In the genomic region with DNA sequence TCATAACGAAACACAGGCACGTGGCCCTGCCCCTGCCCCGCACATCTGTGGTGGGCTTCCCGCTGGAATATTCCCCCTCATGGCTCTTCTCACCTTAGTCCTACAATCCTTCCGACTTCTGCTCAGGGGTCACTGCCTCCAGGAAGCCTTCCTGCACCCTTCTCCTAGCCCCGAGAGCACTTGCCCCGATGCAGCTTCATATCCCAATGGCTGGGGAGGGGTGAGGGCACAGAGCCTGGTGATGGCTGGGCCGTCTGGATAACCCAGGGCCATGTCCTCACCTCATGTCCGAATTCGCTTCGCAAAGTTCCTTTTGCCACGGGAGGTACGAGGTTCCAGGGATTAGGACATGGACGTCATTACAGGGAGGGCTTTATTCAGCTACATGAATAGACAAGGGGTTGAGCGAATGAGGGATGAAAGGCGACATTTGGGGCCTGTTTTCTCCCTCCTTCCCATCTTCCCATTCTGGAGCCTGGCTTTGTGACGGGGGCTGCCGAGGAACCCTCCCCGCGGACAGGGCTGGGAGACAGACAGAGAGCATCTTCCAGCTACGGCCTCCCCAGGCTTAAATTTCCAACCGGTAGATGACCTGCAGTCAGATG, we compare ENCODE assay signal across 20 cellular contexts. TPM values are rescaled to one million over a fixed set of nuclear protein-coding genes. Genes with fewer than 3 reads are reported as not detected.
"Had no signal": no experiment of that assay in that cellular context is flagged by ENCODE, and none has a peak within 500 bp of the region (broad histone marks: within the 10 kb centered on the region; RNA-seq: fewer than 3 reads in every experiment).

No MANE protein-coding gene starts in this region.

- H3K9ac ChIP-seq: parathyroid adenoma had no signal

- H3K36me3 ChIP-seq: upper lobe of left lung had no signal

- ATAC-seq: activated CD8-positive, alpha-beta memory T cell treated with anti-CD3 and anti-CD28 coated beads, Interleukin-2, amount 10 ng/mL, durations not matched to agents 7 days and 5 days; activated naive CD4-positive, alpha-beta T cell treated with anti-CD3 and anti-CD28 coated beads, Interleukin-2, amount 50 U/mL, for 72 hours; stimulated activated naive B cell treated with anti-CD40 and anti-IgM and Interleukin-4, amounts not matched to agents 10 μg/mL and 1 μg/mL and 100 μg/mL, for 72 hours had no signal

- H3K27ac ChIP-seq: hepatocyte, parathyroid adenoma, upper lobe of left lung had no signal

- H3K4me1 ChIP-seq: parathyroid adenoma, upper lobe of left lung had no signal

- H3K4me2 ChIP-seq: hepatocyte, smooth muscle cell had no signal

- H2AFZ ChIP-seq: hepatocyte, parathyroid adenoma had no signal

- H3K4me3 ChIP-seq: hepatocyte, smooth muscle cell, upper lobe of left lung had no signal

- DNase-seq: activated CD4-positive, alpha-beta T cell treated with anti-CD3 and anti-CD28 coated beads, Interleukin-2, amount 50 U/mL, for 4 hours; activated CD4-positive, CD25-positive, alpha-beta regulatory T cell; activated CD8-positive, alpha-beta memory T cell treated with anti-CD3 and anti-CD28 coated beads, Interleukin-2, amount 10 ng/mL, durations not matched to agents 7 days and 5 days; effector CD8-positive, alpha-beta T cell; kidney glomerular epithelial cell; mesendoderm; retina; SHP77; stimulated activated naive B cell treated with anti-CD40 and anti-IgM and Interleukin-4, amounts not matched to agents 10 μg/mL and 1 μg/mL and 100 μg/mL, for 72 hours; T-helper 2 cell had no signal

- H3K79me2 ChIP-seq: hepatocyte, parathyroid adenoma had no signal

- H3K27me3 ChIP-seq: hepatocyte, upper lobe of left lung had no signal

RNA-seq across cellular contexts. Expression of a gene that starts 35.5 kb away (rescaled TPM):
- total RNA-seq: activated CD8-positive, alpha-beta memory T cell treated with anti-CD3 and anti-CD28 coated beads, Interleukin-2, amount 10 ng/mL, durations not matched to agents 7 days and 5 days; activated naive CD4-positive, alpha-beta T cell treated with anti-CD3 and anti-CD28 coated beads, Interleukin-2, amount 50 U/mL, for 72 hours; aorta; bronchial epithelial cell; epithelial cell of proximal tubule; hepatocyte; liver; smooth muscle cell; subcutaneous adipose tissue; upper lobe of left lung had no signal
- polyA plus RNA-seq: aorta, hepatocyte, liver, smooth muscle cell had no signal
